22 cellular contexts compared by ENCODE assay signal in the genomic region with DNA sequence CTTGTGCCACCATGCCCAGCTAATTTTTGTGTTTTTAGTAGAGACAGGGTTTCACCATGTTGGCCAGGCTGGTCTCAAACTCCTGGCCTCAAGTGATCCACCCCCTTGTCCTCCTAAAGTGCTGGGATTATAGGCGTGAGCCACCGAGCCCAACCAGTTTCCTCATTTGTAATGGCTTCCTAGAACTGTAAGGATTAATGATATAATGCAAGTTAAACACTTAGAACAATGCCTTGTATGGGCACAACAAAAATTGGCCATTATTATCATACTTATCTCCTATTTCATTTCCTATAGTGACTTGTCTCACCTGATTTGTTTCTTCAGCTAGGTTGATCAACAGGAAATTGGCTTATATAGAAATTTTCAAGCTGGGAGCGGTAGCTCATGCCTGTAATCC. TPM values are rescaled to one million over a fixed set of nuclear protein-coding genes. Genes with fewer than 3 reads are reported as not detected.
DNase-seq lines count a peak whose midpoint lies in the region; TF ChIP-seq lines count a peak whose summit lies in the region.
"Had no signal": no experiment of that assay in that cellular context is flagged by ENCODE, and none has a peak within 500 bp of the region (broad histone marks: within the 10 kb centered on the region; RNA-seq: fewer than 3 reads in every experiment).

No MANE protein-coding gene starts in this region.

- no peaks in the 10 kb centered on the region for H3K4me1 Mint-ChIP-seq in activated naive CD8-positive, alpha-beta T cell (ENCODE audit: low read depth)
- H3K4me1 Mint-ChIP-seq in activated naive CD8-positive, alpha-beta T cell treated with anti-CD3 and anti-CD28 coated beads for 36 hours: no peaks in the 10 kb centered on the region
- H3K4me1 Mint-ChIP-seq: B cell had no signal

- H3K4me3 Mint-ChIP-seq in activated naive CD8-positive, alpha-beta T cell: no peak overlapping the region
- H3K4me3 Mint-ChIP-seq in activated naive CD8-positive, alpha-beta T cell treated with anti-CD3 and anti-CD28 coated beads for 36 hours: no peak overlapping the region
- H3K4me3 Mint-ChIP-seq: B cell; CD4-positive, alpha-beta T cell; CD8-positive, alpha-beta T cell had no signal

- DNase-seq in activated naive CD8-positive, alpha-beta T cell treated with anti-CD3 and anti-CD28 coated beads for 36 hours: no peak
- DNase-seq in mesenteric fat pad (ENCODE audit: low spot score): peak; percentile 41
- DNase-seq in RWPE1 (ENCODE audit: low spot score): no peak
- no peak for DNase-seq in DMS79 treated with DMSO at 0.1 percent for 48 hours (lab: John Stamatoyannopoulos, UW)
- no peak for DNase-seq in medulla oblongata (ENCODE audit: extremely low spot score)
- DNase-seq: AML-193; Caco-2; Calu3; CD8-positive, alpha-beta T cell; DND-41; EL; GDM1 had no signal

- peak overlapping the region; percentile 22 for H3K27ac Mint-ChIP-seq in activated naive CD8-positive, alpha-beta T cell
- H3K27ac Mint-ChIP-seq in activated naive CD8-positive, alpha-beta T cell treated with anti-CD3 and anti-CD28 coated beads for 36 hours: no peak overlapping the region
- H3K27ac Mint-ChIP-seq: B cell; CD4-positive, alpha-beta T cell had no signal

- 73 to 76% methylated on average over 3 of the region's 3 CpGs for WGBS in esophagus, 2 donors

- CTCF ChIA-PET in HEK293 (lab: Yijun Ruan, JAX): interaction anchor here (0.6 to 1.0 kb wide), 2 partner anchors 45 to 125 kb away, joined by 3 to 4 read pairs; no protein-coding TSS in a partner anchor
- CTCF ChIA-PET in RWPE1 (lab: Yijun Ruan, JAX): no interaction called here

- H3K4me3 ChIP-seq in HEK293 (ENCODE audit: low read depth, low read length) (no peak overlapping the region), esophagus (ENCODE audit: low read depth in 1 of 2, low read length in 2 of 2) (no peak overlapping the region)
- H3K4me3 ChIP-seq: A549; BLaER1 treated with 17β-estradiol and CSF1 and Interleukin-3, amounts not matched to agents 10 nM and 100 nM; GM12878 had no signal

- no peaks in the 10 kb centered on the region for H3K9me3 Mint-ChIP-seq in activated naive CD8-positive, alpha-beta T cell (ENCODE audit: low read depth)
- no peaks in the 10 kb centered on the region for H3K9me3 Mint-ChIP-seq in activated naive CD8-positive, alpha-beta T cell treated with anti-CD3 and anti-CD28 coated beads for 36 hours
- H3K9me3 Mint-ChIP-seq: CD4-positive, alpha-beta T cell; CD8-positive, alpha-beta T cell had no signal

- H3K27ac ChIP-seq in HEK293 (ENCODE audit: extremely low read depth, low read depth, low read length): no peak overlapping the region
- peak overlapping the region; percentile 40 to 54 for H3K27ac ChIP-seq in esophagus (ENCODE audit: low read depth in 2 of 2, low read length in 1 of 2)
- H3K27ac ChIP-seq in RWPE1: no peak overlapping the region
- H3K27ac ChIP-seq: 22Rv1; A549; BLaER1 treated with 17β-estradiol and CSF1 and Interleukin-3, amounts not matched to agents 10 nM and 100 nM; C4-2B had no signal

- no peaks in the 10 kb centered on the region for H3K27me3 Mint-ChIP-seq in activated naive CD8-positive, alpha-beta T cell
- no peaks in the 10 kb centered on the region for H3K27me3 Mint-ChIP-seq in activated naive CD8-positive, alpha-beta T cell treated with anti-CD3 and anti-CD28 coated beads for 36 hours
- H3K27me3 Mint-ChIP-seq: B cell; CD4-positive, alpha-beta T cell had no signal

- POLR2A ChIA-PET in HEK293 (lab: Yijun Ruan, JAX): no interaction called here
- POLR2A ChIA-PET in RWPE1 (lab: Yijun Ruan, JAX; ENCODE audit: low non-redundant PET): no interaction called here

- H3K4me1 ChIP-seq in HEK293 (ENCODE audit: control insufficient read depth, insufficient read depth, low read length) (no peaks in the 10 kb centered on the region), esophagus (ENCODE audit: control insufficient read depth in 2 of 2, insufficient read depth in 2 of 2, low read length in 1 of 2) (no peaks in the 10 kb centered on the region)
- H3K4me1 ChIP-seq: A549, Caco-2 had no signal

- H3K9me3 ChIP-seq in HEK293 (ENCODE audit: control insufficient read depth, insufficient read depth, low read depth, low read length) (no peaks in the 10 kb centered on the region), esophagus (ENCODE audit: control insufficient read depth in 2 of 2, insufficient read depth in 1 of 2, low read depth in 1 of 2, low read length in 1 of 2) (no peaks in the 10 kb centered on the region)
- H3K9me3 ChIP-seq: A549; BLaER1 treated with 17β-estradiol and CSF1 and Interleukin-3, amounts not matched to agents 10 nM and 100 nM; Caco-2 had no signal

- H3K27me3 ChIP-seq in esophagus (ENCODE audit: control insufficient read depth in 1 of 2, insufficient read depth in 2 of 2, low read length in 2 of 2): no peaks in the 10 kb centered on the region
- H3K27me3 ChIP-seq: BLaER1 treated with 17β-estradiol and CSF1 and Interleukin-3, amounts not matched to agents 10 nM and 100 nM had no signal

- peaks cover 9% of the 10 kb centered on the region for H3K36me3 Mint-ChIP-seq in activated naive CD8-positive, alpha-beta T cell
- H3K36me3 Mint-ChIP-seq in activated naive CD8-positive, alpha-beta T cell treated with anti-CD3 and anti-CD28 coated beads for 36 hours: peaks cover 10% of the 10 kb centered on the region

- TF ChIP-seq CTCF in HEK293 (tag by site-specific recombination; IDR thresholded peaks at IDR 0.05) (no peak), RWPE1 (conservative IDR thresholded peaks at IDR 0.05; ENCODE audit: low read depth) (no peak)

- peaks cover 74 to 76% of the 10 kb centered on the region in 2 experiments for H3K36me3 ChIP-seq in HEK293 (ENCODE audit: control insufficient read depth in 2 of 2, insufficient read depth in 1 of 2, low read length in 2 of 2)
- H3K36me3 ChIP-seq in esophagus (ENCODE audit: control insufficient read depth in 2 of 2, insufficient read depth in 2 of 2, low read length in 1 of 2): peaks cover 4 to 7% of the 10 kb centered on the region in 2 donors

TF ChIP-seq in HEK293, 187 proteins besides CTCF, POLR2A, EP300 and RAD21:
- TF ChIP-seq ZBTB8A (tag by site-specific recombination; IDR thresholded peaks at IDR 0.05): no peak
- TF ChIP-seq, protein P1, sequence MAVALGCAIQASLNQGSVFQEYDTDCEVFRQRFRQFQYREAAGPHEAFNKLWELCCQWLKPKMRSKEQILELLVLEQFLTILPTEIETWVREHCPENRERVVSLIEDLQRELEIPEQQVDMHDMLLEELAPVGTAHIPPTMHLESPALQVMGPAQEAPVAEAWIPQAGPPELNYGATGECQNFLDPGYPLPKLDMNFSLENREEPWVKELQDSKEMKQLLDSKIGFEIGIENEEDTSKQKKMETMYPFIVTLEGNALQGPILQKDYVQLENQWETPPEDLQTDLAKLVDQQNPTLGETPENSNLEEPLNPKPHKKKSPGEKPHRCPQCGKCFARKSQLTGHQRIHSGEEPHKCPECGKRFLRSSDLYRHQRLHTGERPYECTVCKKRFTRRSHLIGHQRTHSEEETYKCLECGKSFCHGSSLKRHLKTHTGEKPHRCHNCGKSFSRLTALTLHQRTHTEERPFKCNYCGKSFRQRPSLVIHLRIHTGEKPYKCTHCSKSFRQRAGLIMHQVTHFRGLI (tag by site-specific recombination; IDR thresholded peaks at IDR 0.05): peak; percentile 81

RNA-seq across cellular contexts. Expression of a gene that starts 14.1 kb away (rescaled TPM):
- 1 to 10 TPM; 7.6 to 7.8 TPM for total RNA-seq in activated naive CD8-positive, alpha-beta T cell treated with anti-CD3 and anti-CD28 coated beads for 36 hours
- 1 to 10 TPM; 7.1 to 8.4 TPM for polyA plus RNA-seq in esophagus
- 6.8 TPM for total RNA-seq in mesenteric fat pad

RNA-seq across cellular contexts. Expression of a gene that starts 14.3 kb away (rescaled TPM):
- total RNA-seq in activated naive CD8-positive, alpha-beta T cell treated with anti-CD3 and anti-CD28 coated beads for 36 hours: 10 to 100 TPM; 47.9 to 61.6 TPM
- polyA plus RNA-seq in esophagus: 10 to 100 TPM; 13.2 to 13.5 TPM
- 43.0 TPM for total RNA-seq in mesenteric fat pad

Comparison
In these comparisons a context has a peak if more than half of its experiments do, and no peak if none do; other contexts are left out.
1. H3K27ac ChIP-seq: peak in esophagus (2 of 2); none in HEK293 (single experiment) and RWPE1 (single experiment).